In genomic region chr21:45791562-45792418, GRCh38 we compare ENCODE assay signal across 26 cellular contexts.
A peak's percentile ranks its signal among the peaks of the same experiment; 100 is the strongest.
DNase-seq lines count a peak whose midpoint lies in the region; ATAC-seq lines count a peak whose summit lies in the region.
"Had no signal": no experiment of that assay in that cellular context is flagged by ENCODE, and none has a peak within 500 bp of the region (broad histone marks: within the 10 kb centered on the region; RNA-seq: fewer than 3 reads in every experiment).

No MANE protein-coding gene starts in this region.

- H3K4me1 Mint-ChIP-seq in T-helper 17 cell = peaks cover 3% of the 10 kb centered on the region

- peaks cover 3% of the 10 kb centered on the region for H3K36me3 Mint-ChIP-seq in T-helper 17 cell (ENCODE audit: low read depth)

- peak; percentile 28 for DNase-seq in NCI-H748 (lab: John Stamatoyannopoulos, UW; ENCODE audit: unreplicated experiment)
- DNase-seq in NCI-H748 treated with DMSO at 0.1 percent for 48 hours (lab: John Stamatoyannopoulos, UW) = no peak
- peak; percentile 86 for DNase-seq in NCI-H2227 (lab: John Stamatoyannopoulos, UW; ENCODE audit: unreplicated experiment)
- DNase-seq in T-helper 17 cell = no peak
- DNase-seq in 8988T = no peak
- no peak for DNase-seq in DMS53 (lab: John Stamatoyannopoulos, UW)
- DNase-seq: CD4-positive, alpha-beta T cell; DMS79; EL; GDM1; Karpas-422; NCI-H1092 treated with DMSO at 0.1 percent for 48 hours; NCI-H146; NCI-H1930; NCI-H2107; NCI-H226; NCI-H510A; NCI-H774; SHP77 treated with DMSO at 0.1 percent for 48 hours; SW 1271 had no signal

- H3K4me3 Mint-ChIP-seq in T-helper 17 cell = no peak overlapping the region
- H3K4me3 Mint-ChIP-seq: CD4-positive, alpha-beta T cell; T-helper 1 cell treated with Interleukin-12 subunit alpha and Interleukin-12 subunit beta and Interleukin-4 antibody, amounts not matched to agents 30 μg/mL and 1 μg/mL, for 36 hours had no signal

- peak overlapping the region; percentile 84 for H3K27ac Mint-ChIP-seq in T-helper 17 cell
- H3K27ac Mint-ChIP-seq: CD4-positive, alpha-beta T cell; T-helper 1 cell treated with Interleukin-12 subunit alpha and Interleukin-12 subunit beta and Interleukin-4 antibody, amounts not matched to agents 30 μg/mL and 1 μg/mL, for 36 hours had no signal

- H3K27me3 Mint-ChIP-seq in T-helper 17 cell = peaks cover 32% of the 10 kb centered on the region
- H3K27me3 Mint-ChIP-seq: CD4-positive, alpha-beta T cell had no signal

- no peak for ATAC-seq in T-helper 17 cell
- ATAC-seq in GM21619 (IDR thresholded peaks at IDR 0.05; ENCODE audit: unreplicated experiment) = no peak
- ATAC-seq: GM12878, HepG2, Panc1 had no signal

- no peaks in the 10 kb centered on the region for H3K9me3 ChIP-seq in T-helper 17 cell (ENCODE audit: control insufficient read depth, low read length, poor library complexity, severe bottlenecking)
- H3K9me3 ChIP-seq: BLaER1 treated with 17β-estradiol and CSF1 and Interleukin-3, amounts not matched to agents 10 nM and 100 nM had no signal

Comparison
In these comparisons a context has a peak if more than half of its experiments do, and no peak if none do; other contexts are left out.
1. DNase-seq: peak in NCI-H748 (single experiment) and NCI-H2227 (single experiment); none in NCI-H748 treated with DMSO at 0.1 percent for 48 hours (single experiment), T-helper 17 cell (0 of 3), 8988T (single experiment) and DMS53 (single experiment).